In genomic region chr4:147984065-147984777, GRCh38 we compare ENCODE assay signal across 7 cellular contexts.
DNase-seq lines count a peak whose midpoint lies in the region; ATAC-seq and TF ChIP-seq lines count a peak whose summit lies in the region.

No MANE protein-coding gene starts in this region.

- no peak overlapping the region for H3K4me3 Mint-ChIP-seq in endothelial cell (ENCODE audit: unreplicated experiment)
- no peak overlapping the region for H3K4me3 Mint-ChIP-seq in natural killer cell

- DNase-seq in DMS114 treated with DMSO at 0.1 percent for 48 hours (lab: John Stamatoyannopoulos, UW; ENCODE audit: unreplicated experiment) (peak; percentile 8), HCEC 1CT (peak; percentile 13), RPMI8226 (peak; percentile 19), endothelial cell (ENCODE audit: low spot score) (peak; percentile 52), natural killer cell (no peak)

- H3K27ac Mint-ChIP-seq in endothelial cell (ENCODE audit: unreplicated experiment) (peak overlapping the region; percentile 26), natural killer cell (no peak overlapping the region)

- H3K27me3 Mint-ChIP-seq in endothelial cell (ENCODE audit: unreplicated experiment) (no peaks in the 10 kb centered on the region), natural killer cell (ENCODE audit: low read depth in 2 of 2) (no peaks in the 10 kb centered on the region)

- intact Hi-C loops in natural killer cell (cut with micrococcal nuclease), result no loop called here

- H3K9me3 Mint-ChIP-seq in endothelial cell (ENCODE audit: unreplicated experiment) (no peaks in the 10 kb centered on the region), natural killer cell (no peaks in the 10 kb centered on the region)

- TF ChIP-seq CTCF in endothelial cell (IDR thresholded peaks at IDR 0.05; ENCODE audit: unreplicated experiment), result peak; percentile 80
- peak; percentile 58 for TF ChIP-seq CTCF in natural killer cell (IDR thresholded peaks at IDR 0.05)

- ATAC-seq in natural killer cell (peak in 2 of 3 donors; percentile 70 to 76), HG03159 (IDR thresholded peaks at IDR 0.05; ENCODE audit: unreplicated experiment) (no peak), HG03025 (IDR thresholded peaks at IDR 0.05; ENCODE audit: low FRiP score, unreplicated experiment) (no peak)

- H3K36me3 Mint-ChIP-seq in endothelial cell (ENCODE audit: low read depth, unreplicated experiment) (no peaks in the 10 kb centered on the region), natural killer cell (no peaks in the 10 kb centered on the region)

- peaks cover 2% of the 10 kb centered on the region for H3K4me1 Mint-ChIP-seq in endothelial cell (ENCODE audit: unreplicated experiment)
- peaks cover 37 to 40% of the 10 kb centered on the region in 2 donors for H3K4me1 Mint-ChIP-seq in natural killer cell

Comparison
In these comparisons a context has a peak if more than half of its experiments do, and no peak if none do; other contexts are left out.
1. ATAC-seq: peak in natural killer cell (2 of 3); none in HG03159 (single experiment) and HG03025 (single experiment).